In the genomic region with DNA sequence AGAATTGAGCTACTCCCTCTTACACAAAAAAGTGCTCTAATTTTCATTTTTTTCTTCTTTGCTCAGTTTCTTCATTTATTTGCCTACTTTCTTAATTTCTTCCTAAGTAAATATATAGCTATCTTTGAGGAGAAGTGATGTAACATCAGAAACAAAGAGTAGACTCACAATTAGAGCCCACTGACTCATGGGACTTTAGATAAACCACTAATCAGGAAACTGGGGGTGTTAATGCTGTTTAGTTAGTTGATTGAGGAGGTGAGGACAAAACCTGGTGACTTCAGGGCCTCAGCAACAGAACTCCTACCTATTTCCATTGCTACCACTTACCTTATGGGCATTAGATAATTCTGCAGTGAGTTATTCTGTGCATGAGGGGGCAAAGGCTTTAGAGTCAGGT, we compare ENCODE assay signal across 22 cellular contexts.
DNase-seq lines count a peak whose midpoint lies in the region; ATAC-seq, FAIRE-seq and TF ChIP-seq lines count a peak whose summit lies in the region.
"Had no signal": no experiment of that assay in that cellular context is flagged by ENCODE, and none has a peak within 500 bp of the region (broad histone marks: within the 10 kb centered on the region; RNA-seq: fewer than 3 reads in every experiment).

No MANE protein-coding gene starts in this region.

- H3K79me2 ChIP-seq in hepatocyte = no peaks in the 10 kb centered on the region

- no peak overlapping the region for H3K4me3 Mint-ChIP-seq in activated T-helper 17 cell treated with anti-CD3 and anti-CD28 coated beads, Interleukin-2, amount 50 U/mL, for 72 hours
- H3K4me3 Mint-ChIP-seq: CD4-positive, CD25-positive, alpha-beta regulatory T cell; IgD-negative memory B cell had no signal

- no peak overlapping the region for H2AFZ ChIP-seq in hepatocyte

- TF ChIP-seq CTCF in hepatocyte (IDR thresholded peaks at IDR 0.05; ENCODE audit: poor library complexity) = no peak
- TF ChIP-seq CTCF in ovary (IDR thresholded peaks at IDR 0.05) = no peak

- ATAC-seq in activated CD4-positive, CD25-positive, alpha-beta regulatory T cell treated with anti-CD3 and anti-CD28 coated beads, Interleukin-2, amount 50 U/mL, for 24 hours = peak; percentile 35 to 56
- peak; percentile 42 for ATAC-seq in activated T-helper 17 cell treated with anti-CD3 and anti-CD28 coated beads, Interleukin-2, amount 50 U/mL, for 72 hours (replicated peaks)
- no peak for ATAC-seq in GM21825 (IDR thresholded peaks at IDR 0.05; ENCODE audit: unreplicated experiment)
- ATAC-seq: Right ventricle myocardium inferior had no signal

- H3K4me1 ChIP-seq in hepatocyte (ENCODE audit: insufficient read depth) (no peaks in the 10 kb centered on the region), ovary (ENCODE audit: insufficient read depth) (no peaks in the 10 kb centered on the region)
- H3K4me1 ChIP-seq: BE2C had no signal

- no peak overlapping the region for H3K27ac Mint-ChIP-seq in activated T-helper 17 cell treated with anti-CD3 and anti-CD28 coated beads, Interleukin-2, amount 50 U/mL, for 72 hours
- H3K27ac Mint-ChIP-seq: IgD-negative memory B cell had no signal

- H3K9me2 ChIP-seq in hepatocyte (replicated peaks; ENCODE audit: insufficient read depth) = no peaks in the 10 kb centered on the region

- no peaks in the 10 kb centered on the region for H3K9me3 Mint-ChIP-seq in activated T-helper 17 cell treated with anti-CD3 and anti-CD28 coated beads, Interleukin-2, amount 50 U/mL, for 72 hours
- H3K9me3 Mint-ChIP-seq: CD4-positive, CD25-positive, alpha-beta regulatory T cell; IgD-negative memory B cell had no signal

- H3K4me2 ChIP-seq in hepatocyte = no peak overlapping the region

- TF ChIP-seq POLR2A in GM12891 (IDR thresholded peaks at IDR 0.05; ENCODE audit: low read depth, low read length) (no peak), ovary (IDR thresholded peaks at IDR 0.05) (no peak)

- H3K4me1 Mint-ChIP-seq in activated T-helper 17 cell treated with anti-CD3 and anti-CD28 coated beads, Interleukin-2, amount 50 U/mL, for 72 hours = no peaks in the 10 kb centered on the region

- H3K27me3 ChIP-seq in hepatocyte = no peaks in the 10 kb centered on the region
- no peaks in the 10 kb centered on the region for H3K27me3 ChIP-seq in ovary
- H3K27me3 ChIP-seq: BE2C had no signal

- no peaks in the 10 kb centered on the region for H3K36me3 ChIP-seq in hepatocyte (replicated peaks; ENCODE audit: insufficient read depth, low read depth)
- H3K36me3 ChIP-seq in ovary = no peaks in the 10 kb centered on the region
- H3K36me3 ChIP-seq: BE2C had no signal

- H3K36me3 Mint-ChIP-seq in activated T-helper 17 cell treated with anti-CD3 and anti-CD28 coated beads, Interleukin-2, amount 50 U/mL, for 72 hours (ENCODE audit: low read depth) = no peaks in the 10 kb centered on the region
- H3K36me3 Mint-ChIP-seq: CD4-positive, CD25-positive, alpha-beta regulatory T cell had no signal

- no peak for TF ChIP-seq EP300 in ovary (IDR thresholded peaks at IDR 0.05)

- DNase-seq in activated CD4-positive, CD25-positive, alpha-beta regulatory T cell (lab: John Stamatoyannopoulos, UW) = no peak
- DNase-seq in GM12891 (ENCODE audit: insufficient read length, low spot score) (no peak), hepatocyte (ENCODE audit: low spot score) (no peak), AML-193 (lab: John Stamatoyannopoulos, UW) (no peak), ovary (no peak)
- DNase-seq: BE2C; CD4-positive, CD25-positive, alpha-beta regulatory T cell; COR-L47; DMS 273 treated with DMSO at 0.1 percent for 48 hours; DMS79 treated with DMSO at 0.1 percent for 48 hours; GOT3; HCEC 1CT; NCI-H1694; NCI-H446; NCI-H526; OCI-M1 had no signal

- H4K20me1 ChIP-seq in hepatocyte (ENCODE audit: insufficient read depth, poor library complexity, severe bottlenecking) = no peaks in the 10 kb centered on the region

- intact Hi-C loops in ovary (cut with DNase I) = no loop called here

- no peaks in the 10 kb centered on the region for H3K27me3 Mint-ChIP-seq in activated T-helper 17 cell treated with anti-CD3 and anti-CD28 coated beads, Interleukin-2, amount 50 U/mL, for 72 hours
- H3K27me3 Mint-ChIP-seq: CD4-positive, CD25-positive, alpha-beta regulatory T cell; IgD-negative memory B cell had no signal

- peak; percentile 5 for FAIRE-seq in GM12891 (lab: Jason Lieb, UNC)
- FAIRE-seq: HTR-8/SVneo had no signal

- H3K4me3 ChIP-seq in hepatocyte = no peak overlapping the region
- H3K4me3 ChIP-seq in ovary = no peak overlapping the region

- H3K27ac ChIP-seq in hepatocyte (peak overlapping the region; percentile 11), ovary (no peak overlapping the region)

- H3K9me3 ChIP-seq in hepatocyte (ENCODE audit: low read depth) (no peaks in the 10 kb centered on the region), ovary (no peaks in the 10 kb centered on the region)
- H3K9me3 ChIP-seq: BE2C had no signal

TF ChIP-seq in GM12891, 5 proteins besides CTCF, POLR2A, EP300 and RAD21:
- TF ChIP-seq SPI1 (IDR thresholded peaks at IDR 0.05; ENCODE audit: low read depth, low read length) (no peak), POLR2AphosphoS5 (IDR thresholded peaks at IDR 0.05; ENCODE audit: low read depth, low read length) (no peak), TAF1 (IDR thresholded peaks at IDR 0.05; ENCODE audit: low read depth, low read length) (no peak), POU2F2 (IDR thresholded peaks at IDR 0.05; ENCODE audit: low read depth, low read length) (no peak), PAX5 (IDR thresholded peaks at IDR 0.05; ENCODE audit: insufficient read depth, low read length, severe bottlenecking) (no peak)
